Comparison of ENCODE assay signal across 11 cellular contexts in the genomic region with DNA sequence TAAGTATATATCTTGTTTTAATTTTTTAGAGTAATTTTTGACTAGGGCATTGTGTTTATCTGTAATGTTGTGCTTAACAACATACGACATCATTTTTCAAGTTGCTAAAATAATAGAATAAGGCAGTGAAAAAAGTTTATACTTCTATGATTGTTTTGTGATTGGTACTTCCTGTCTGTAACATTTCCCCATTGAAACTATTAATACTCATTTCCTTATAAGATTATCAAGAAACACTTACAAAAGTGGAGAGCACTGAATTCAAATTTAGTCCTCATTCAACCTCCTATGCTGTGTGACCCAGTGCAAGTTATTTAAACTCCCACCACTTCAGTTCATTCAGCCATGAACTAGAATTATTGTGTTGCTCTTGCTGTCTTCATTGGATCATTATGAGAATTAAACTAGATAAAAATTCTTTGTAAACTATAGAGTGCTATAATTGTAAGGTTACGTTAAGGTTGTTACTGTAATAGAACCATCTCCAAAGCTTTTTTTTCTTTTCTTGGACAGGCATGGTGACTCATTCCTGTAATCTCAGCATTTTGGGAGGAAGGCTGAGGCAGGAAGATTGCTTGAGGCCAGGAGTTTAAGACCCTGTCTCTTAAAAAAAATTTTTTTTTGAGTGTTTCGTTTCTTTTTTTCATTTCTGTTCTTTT. TPM values are rescaled to one million over a fixed set of nuclear protein-coding genes. Genes with fewer than 3 reads are reported as not detected.
DNase-seq lines count a peak whose midpoint lies in the region; ATAC-seq and TF ChIP-seq lines count a peak whose summit lies in the region.
"Had no signal": no experiment of that assay in that cellular context is flagged by ENCODE, and none has a peak within 500 bp of the region (broad histone marks: within the 10 kb centered on the region; RNA-seq: fewer than 3 reads in every experiment).

No MANE protein-coding gene starts in this region.

- CTCF ChIA-PET in GM10248 (lab: Yijun Ruan, JAX), result interaction anchor here (0.8 kb wide), 1 partner anchor 12 kb away, joined by 4 read pairs; no protein-coding TSS in a partner anchor

- H4K20me1 ChIP-seq in GM23338 (replicated peaks; ENCODE audit: insufficient read depth), result no peaks in the 10 kb centered on the region

- POLR2A ChIA-PET in GM10248 (lab: Yijun Ruan, JAX), result no interaction called here

- intact Hi-C loops in lower lobe of right lung (cut with DNase I), result no loop called here

- H3K36me3 ChIP-seq in GM23338 (ENCODE audit: insufficient read depth), result peaks cover 31% of the 10 kb centered on the region; the same call in 1 of the 2 replicates
- H3K36me3 ChIP-seq in lower lobe of right lung, result peaks cover 18% of the 10 kb centered on the region

- no peaks in the 10 kb centered on the region for H3K9me3 ChIP-seq in lower lobe of right lung

- no peaks in the 10 kb centered on the region for H3F3A ChIP-seq in GM23338 (replicated peaks; ENCODE audit: low read depth)

- H3K4me3 Mint-ChIP-seq in GM23338, result peak overlapping the region; percentile 32; the same call in 2 of the 3 replicates
- H3K4me3 Mint-ChIP-seq in endothelial cell (ENCODE audit: unreplicated experiment), result no peak overlapping the region

- H3K9me3 Mint-ChIP-seq in GM23338 (no peaks in the 10 kb centered on the region), endothelial cell (ENCODE audit: unreplicated experiment) (no peaks in the 10 kb centered on the region)

- TF ChIP-seq CTCF in GM23338 (conservative IDR thresholded peaks at IDR 0.05; ENCODE audit: low read depth in 2 of 2), result no peak
- no peak for TF ChIP-seq CTCF in endothelial cell (IDR thresholded peaks at IDR 0.05; ENCODE audit: unreplicated experiment)
- no peak for TF ChIP-seq CTCF in lower lobe of right lung (IDR thresholded peaks at IDR 0.05)
- no peak for TF ChIP-seq CTCF in GM10248 (IDR thresholded peaks at IDR 0.05; ENCODE audit: control extremely low read depth, extremely low read depth, low read depth, missing control alignments)

- H3K36me3 Mint-ChIP-seq in GM23338 (ENCODE audit: low read depth), result peaks cover 34% of the 10 kb centered on the region; the same call in 2 of the 3 replicates
- no peaks in the 10 kb centered on the region for H3K36me3 Mint-ChIP-seq in endothelial cell (ENCODE audit: low read depth, unreplicated experiment)

- H3K4me2 ChIP-seq in GM23338, result no peak overlapping the region
- H3K4me2 ChIP-seq: KMS-11 had no signal

- H3K27me3 ChIP-seq in GM23338 (ENCODE audit: insufficient read depth) (no peaks in the 10 kb centered on the region), lower lobe of right lung (ENCODE audit: low read depth) (no peaks in the 10 kb centered on the region)

- H3K79me2 ChIP-seq in GM23338 (replicated peaks; ENCODE audit: insufficient read depth), result peaks cover 29% of the 10 kb centered on the region

- no peaks in the 10 kb centered on the region for H3K9me2 ChIP-seq in GM23338 (ENCODE audit: insufficient read depth)

- H3K27ac ChIP-seq in GM23338 (ENCODE audit: low read depth) (no peak overlapping the region), lower lobe of right lung (no peak overlapping the region)
- H3K27ac ChIP-seq: KMS-11 had no signal

- ATAC-seq in GM23338 (no peak), lower lobe of right lung (no peak)
- ATAC-seq: esophagus mucosa had no signal

- H3K4me1 Mint-ChIP-seq in GM23338 (peaks cover 19% of the 10 kb centered on the region; the same call in 2 of the 3 replicates), endothelial cell (ENCODE audit: unreplicated experiment) (peaks cover 8% of the 10 kb centered on the region)

- H3K27me3 Mint-ChIP-seq in GM23338 (ENCODE audit: insufficient read depth, low read depth, poor library complexity) (peaks cover 12% of the 10 kb centered on the region), endothelial cell (ENCODE audit: unreplicated experiment) (peaks cover 2% of the 10 kb centered on the region)

- DNase-seq in GM23338 (ENCODE audit: low spot score) (no peak), RKO (ENCODE audit: low spot score) (peak; percentile 52), endothelial cell (ENCODE audit: low spot score) (no peak), pulmonary artery endothelial cell (ENCODE audit: low read depth, low spot score) (peak; percentile 37), iPS-NIHi7 (ENCODE audit: extremely low spot score) (no peak), lower lobe of right lung (no peak), GM10248 (ENCODE audit: extremely low spot score) (no peak), NCI-H1048 (lab: John Stamatoyannopoulos, UW) (no peak)
- DNase-seq: NCI-H510A treated with DMSO at 0.1 percent for 48 hours had no signal

- H3K4me1 ChIP-seq in GM23338 (ENCODE audit: insufficient read depth) (peaks cover 7% of the 10 kb centered on the region; the same call in 1 of the 2 replicates), lower lobe of right lung (peaks cover 17% of the 10 kb centered on the region)

- no peak overlapping the region for H2AFZ ChIP-seq in GM23338

- H3K4me3 ChIP-seq in GM23338, result no peak overlapping the region
- H3K4me3 ChIP-seq in lower lobe of right lung, result no peak overlapping the region

- H3K27ac Mint-ChIP-seq in GM23338 (no peak overlapping the region), endothelial cell (ENCODE audit: unreplicated experiment) (peak overlapping the region; percentile 86)

TF ChIP-seq in GM23338, 12 proteins besides CTCF, POLR2A, EP300 and RAD21:
- no peak for TF ChIP-seq CREB1 (CRISPR knock-in tag; IDR thresholded peaks at IDR 0.05; ENCODE audit: low read depth)
- no peak for TF ChIP-seq POLR2AphosphoS5 (IDR thresholded peaks at IDR 0.05; ENCODE audit: low read depth)

RNA-seq across cellular contexts. Expression of a gene that starts 2.8 kb away (rescaled TPM):
- total RNA-seq in GM23338 (2014; rRNA removed; shearing (Covaris generic)), result 45.5 and 48.2 TPM in 2 replicates
- 15.8 and 22.2 TPM in 2 replicates for polyA plus RNA-seq in GM23338 (2016; fragmentation: Nextera tagmentation; extraction: Ambion mirVana)
- 12.6 TPM for total RNA-seq in endothelial cell (ENCODE audit: unreplicated experiment)
- total RNA-seq in pulmonary artery endothelial cell, result 13.7 and 15.0 TPM in 2 replicates
- 13.6 TPM for total RNA-seq in lower lobe of right lung

Comparison
In these comparisons a context has a peak if more than half of its experiments do, and no peak if none do; other contexts are left out.
1. DNase-seq: peak in RKO (single experiment) and pulmonary artery endothelial cell (single experiment); none in GM23338 (single experiment), endothelial cell (single experiment), iPS-NIHi7 (single experiment), lower lobe of right lung (single experiment), GM10248 (single experiment) and NCI-H1048 (single experiment).